8 cellular contexts compared by ENCODE assay signal in genomic region chr1:226702318-226702956, GRCh38. TPM values are rescaled to one million over a fixed set of nuclear protein-coding genes. Genes with fewer than 3 reads are reported as not detected.
DNase-seq lines count a peak whose midpoint lies in the region; ATAC-seq and TF ChIP-seq lines count a peak whose summit lies in the region.

No MANE protein-coding gene starts in this region.

- 66 to 68% methylated on average over 12 of the region's 12 CpGs for WGBS in thyroid gland, 2 donors

- DNase-seq in AG09319 (ENCODE audit: extremely low read depth, low read depth) (peak; percentile 61), astrocyte of the hippocampus (ENCODE audit: low read depth, low spot score) (peak; percentile 61), left colon (no peak), thyroid gland (peak in 1 of 2 donors; percentile 16)

- TF ChIP-seq CTCF in AG09319 (IDR thresholded peaks at IDR 0.05; ENCODE audit: low read depth, low read length) (no peak), thyroid gland (IDR thresholded peaks at IDR 0.05) (no peak)

- H3K9me3 ChIP-seq in HUES48 (ENCODE audit: control insufficient read depth, insufficient read depth, low read length) = no peaks in the 10 kb centered on the region
- no peaks in the 10 kb centered on the region for H3K9me3 ChIP-seq in thyroid gland

- H3K27ac ChIP-seq in HUES48 (ENCODE audit: low read depth, low read length) (peak overlapping the region; percentile 84), thyroid gland (peak overlapping the region; percentile 98 to 100 (median 98))

- H3K9ac ChIP-seq in HUES48 (ENCODE audit: low read depth, low read length) = peak overlapping the region; percentile 74; the same call in 1 of the 2 replicates

- no peak for TF ChIP-seq POLR2A in thyroid gland (IDR thresholded peaks at IDR 0.05)

- H3K4me1 ChIP-seq in HUES48 (ENCODE audit: control insufficient read depth, insufficient read depth, low read length) (peaks cover 13% of the 10 kb centered on the region), thyroid gland (peaks cover 7 to 10% of the 10 kb centered on the region in 2 donors)

- no peaks in the 10 kb centered on the region for H3K36me3 ChIP-seq in HUES48 (ENCODE audit: control insufficient read depth, insufficient read depth, low read length)
- no peaks in the 10 kb centered on the region for H3K36me3 ChIP-seq in thyroid gland

- H3K27me3 ChIP-seq in HUES48 (ENCODE audit: control insufficient read depth, insufficient read depth, low read length) (no peaks in the 10 kb centered on the region), thyroid gland (no peaks in the 10 kb centered on the region)

- peak; percentile 2 for ATAC-seq in left colon
- ATAC-seq in HG03097 (IDR thresholded peaks at IDR 0.05; ENCODE audit: low FRiP score, unreplicated experiment) = no peak
- ATAC-seq in HG02981 (IDR thresholded peaks at IDR 0.05; ENCODE audit: unreplicated experiment) = no peak
- no peak for ATAC-seq in HG03139 (IDR thresholded peaks at IDR 0.05; ENCODE audit: unreplicated experiment)

- H3K4me3 ChIP-seq in HUES48 (ENCODE audit: low read depth, low read length) (peak overlapping the region; percentile 67; the same call in 1 of the 2 replicates), thyroid gland (replicated peaks in 1 of 3) (peak overlapping the region in 2 of 3 donors; percentile 46 to 57)

- intact Hi-C loops in left colon (cut with DNase I, micrococcal nuclease) (no loop called here), thyroid gland (cut with DNase I) (no loop called here)

RNA-seq across cellular contexts. Expression of gene ITPKB, which starts 36.6 kb away (rescaled TPM):
- total RNA-seq in left colon (10 to 100 TPM in 1 of 2 donors, 1 to 10 TPM in 1; 9.7 to 20.9 TPM), thyroid gland (10 to 100 TPM; 19.1 to 24.0 (median 22.2) TPM)

Comparison
In these comparisons a context has a peak if more than half of its experiments do, and no peak if none do; other contexts are left out.
1. DNase-seq: peak in AG09319 (single experiment) and astrocyte of the hippocampus (single experiment); none in left colon (0 of 2).